ENCODE assay signal across 1 cellular context in genomic region chr5:96963267-96963666, GRCh38.
TF ChIP-seq lines count a peak whose summit lies in the region.

No MANE protein-coding gene starts in this region.

TF ChIP-seq in GM23338, 12 proteins besides CTCF, POLR2A, EP300 and RAD21 (continued from another document):
- TF ChIP-seq ZNF462 (CRISPR knock-in tag; IDR thresholded peaks at IDR 0.05) = no peak
- no peak for TF ChIP-seq EZH2 (IDR thresholded peaks at IDR 0.05; ENCODE audit: low read depth, unreplicated experiment)
